Comparison of ENCODE assay signal across 28 cellular contexts in genomic region chr16:74302341-74302740, GRCh38. TPM values are rescaled to one million over a fixed set of nuclear protein-coding genes. Genes with fewer than 3 reads are reported as not detected.
DNase-seq lines count a peak whose midpoint lies in the region; ATAC-seq, FAIRE-seq and TF ChIP-seq lines count a peak whose summit lies in the region.
"Had no signal": no experiment of that assay in that cellular context is flagged by ENCODE, and none has a peak within 500 bp of the region (broad histone marks: within the 10 kb centered on the region; RNA-seq: fewer than 3 reads in every experiment).

No MANE protein-coding gene starts in this region.

- no peak for ATAC-seq in activated T-cell treated with anti-CD3 and anti-CD28 coated beads, Interleukin-2, amount 50 U/mL, for 4 hours
- ATAC-seq in activated naive CD8-positive, alpha-beta T cell treated with anti-CD3 and anti-CD28 coated beads, Interleukin-2, amount 50 U/mL, for 24 hours, result no peak
- no peak for ATAC-seq in HepG2
- ATAC-seq in right lobe of liver, result no peak

- CTCF ChIA-PET in HepG2 (lab: Yijun Ruan, JAX; ENCODE audit: low intra/inter-chr PET ratio, low total read pairs), result no interaction called here

- H3K4me1 ChIP-seq in HepG2 (ENCODE audit: insufficient read depth, low read length) (peaks cover 49% of the 10 kb centered on the region), right lobe of liver (peaks cover 0 to 13% (median 6%) of the 10 kb centered on the region in 4 donors)
- H3K4me1 ChIP-seq: BE2C had no signal

- FAIRE-seq in HepG2 (lab: Jason Lieb, UNC), result no peak
- FAIRE-seq: A204.1, GM12891, GM19239 had no signal

- no peak overlapping the region for H2AFZ ChIP-seq in HepG2 (ENCODE audit: low read length)

- H3K27ac Mint-ChIP-seq in activated T-cell treated with anti-CD3 and anti-CD28 coated beads, Interleukin-2, amount 50 U/mL, for 24 hours, result peak overlapping the region; percentile 62
- H3K27ac Mint-ChIP-seq in activated naive CD8-positive, alpha-beta T cell treated with anti-CD3 and anti-CD28 coated beads for 36 hours, result peak overlapping the region; percentile 48
- H3K27ac Mint-ChIP-seq in activated naive CD8-positive, alpha-beta T cell treated with anti-CD3 and anti-CD28 coated beads, Interleukin-2, amount 50 U/mL, for 24 hours, result no peak overlapping the region
- H3K27ac Mint-ChIP-seq in progenitor cell of endocrine pancreas, result peak overlapping the region; percentile 81
- no peak overlapping the region; the same call in 1 of the 2 replicates for H3K27ac Mint-ChIP-seq in HFFc6

- H3K9me3 Mint-ChIP-seq in activated T-cell treated with anti-CD3 and anti-CD28 coated beads, Interleukin-2, amount 50 U/mL, for 24 hours, result no peaks in the 10 kb centered on the region
- H3K9me3 Mint-ChIP-seq in activated T-cell treated with anti-CD3 and anti-CD28 coated beads, Interleukin-2, amount 50 U/mL, for 4 hours, result no peaks in the 10 kb centered on the region
- no peaks in the 10 kb centered on the region for H3K9me3 Mint-ChIP-seq in activated naive CD8-positive, alpha-beta T cell treated with anti-CD3 and anti-CD28 coated beads for 36 hours
- H3K9me3 Mint-ChIP-seq in activated naive CD8-positive, alpha-beta T cell treated with anti-CD3 and anti-CD28 coated beads, Interleukin-2, amount 50 U/mL, for 24 hours, result no peaks in the 10 kb centered on the region
- H3K9me3 Mint-ChIP-seq in progenitor cell of endocrine pancreas (ENCODE audit: low read depth) (no peaks in the 10 kb centered on the region), HFFc6 (no peaks in the 10 kb centered on the region)
- H3K9me3 Mint-ChIP-seq: CD14-positive monocyte; CD4-positive, alpha-beta memory T cell; CD4-positive, CD25-positive, alpha-beta regulatory T cell; CD8-positive, alpha-beta memory T cell had no signal

- peaks cover 33 to 91% of the 10 kb centered on the region in 2 experiments for H3K36me3 ChIP-seq in HepG2 (replicated peaks in 1 of 2; ENCODE audit: control insufficient read depth in 1 of 2, insufficient read depth in 2 of 2, low read length in 2 of 2)
- peaks cover 15 to 78% (median 47%) of the 10 kb centered on the region in 4 donors for H3K36me3 ChIP-seq in right lobe of liver

- H3K27ac ChIP-seq in HepG2 (ENCODE audit: extremely low read length, insufficient read depth, low read length) (peak overlapping the region; percentile 6), right lobe of liver (no peak overlapping the region)
- H3K27ac ChIP-seq: BLaER1 had no signal

- H3K9ac ChIP-seq in HepG2 (ENCODE audit: insufficient read depth, low read depth, low read length), result no peak overlapping the region
- H3K9ac ChIP-seq: BLaER1 had no signal

- no peak for TF ChIP-seq POLR2A in HepG2 (IDR thresholded peaks at IDR 0.05; ENCODE audit: insufficient read depth in 1 of 2, low read depth in 2 of 2, low read length in 2 of 2)
- no peak for TF ChIP-seq POLR2A in right lobe of liver (IDR thresholded peaks at IDR 0.05)

- no peak overlapping the region for H3K4me3 Mint-ChIP-seq in activated T-cell treated with anti-CD3 and anti-CD28 coated beads, Interleukin-2, amount 50 U/mL, for 24 hours
- H3K4me3 Mint-ChIP-seq in activated T-cell treated with anti-CD3 and anti-CD28 coated beads, Interleukin-2, amount 50 U/mL, for 4 hours, result no peak overlapping the region
- H3K4me3 Mint-ChIP-seq in activated naive CD8-positive, alpha-beta T cell treated with anti-CD3 and anti-CD28 coated beads for 36 hours, result no peak overlapping the region
- H3K4me3 Mint-ChIP-seq in activated naive CD8-positive, alpha-beta T cell treated with anti-CD3 and anti-CD28 coated beads, Interleukin-2, amount 50 U/mL, for 24 hours, result no peak overlapping the region
- H3K4me3 Mint-ChIP-seq in progenitor cell of endocrine pancreas (ENCODE audit: low read depth) (no peak overlapping the region), HFFc6 (no peak overlapping the region)
- H3K4me3 Mint-ChIP-seq: CD14-positive monocyte; CD4-positive, alpha-beta memory T cell; CD8-positive, alpha-beta memory T cell had no signal

- no peak for TF ChIP-seq RAD21 in HepG2 (CRISPR knock-in tag; IDR thresholded peaks at IDR 0.05)

- intact Hi-C loops in HepG2 (cut with micrococcal nuclease; ENCODE audit: unreplicated experiment) (no loop called here), right lobe of liver (cut with DNase I) (loop anchor here in 1 of 2 donors (10.0 kb wide), 1 partner anchor 132 kb away; no protein-coding TSS in a partner anchor)

- H3K9me3 ChIP-seq in HepG2 (ENCODE audit: low read length) (no peaks in the 10 kb centered on the region), right lobe of liver (no peaks in the 10 kb centered on the region)
- H3K9me3 ChIP-seq: BE2C, BLaER1 had no signal

- DNase-seq in activated T-cell treated with anti-CD3 and anti-CD28 coated beads, Interleukin-2, amount 50 U/mL, for 24 hours, result no peak
- no peak for DNase-seq in activated T-cell treated with anti-CD3 and anti-CD28 coated beads, Interleukin-2, amount 50 U/mL, for 4 hours
- DNase-seq in activated naive CD8-positive, alpha-beta T cell treated with anti-CD3 and anti-CD28 coated beads for 36 hours, result no peak
- DNase-seq in activated naive CD8-positive, alpha-beta T cell treated with anti-CD3 and anti-CD28 coated beads, Interleukin-2, amount 50 U/mL, for 24 hours, result no peak
- DNase-seq in HepG2 (ENCODE audit: low spot score), result no peak
- DNase-seq in right lobe of liver, result no peak
- DNase-seq in progenitor cell of endocrine pancreas (ENCODE audit: low spot score, unreplicated experiment), result no peak
- no peak for DNase-seq in HFFc6
- DNase-seq: 8988T; ACHN; BE2C; C1 segment of cervical spinal cord; CD4-positive, alpha-beta memory T cell; CD4-positive, CD25-positive, alpha-beta regulatory T cell; CD8-positive, alpha-beta memory T cell; COR-L47; DMS 273 treated with DMSO at 0.1 percent for 48 hours; DMS153; DMS53; DMS79; DND-41; EL; GDM1 had no signal

- peaks cover 100% of the 10 kb centered on the region for H3K36me3 Mint-ChIP-seq in activated T-cell treated with anti-CD3 and anti-CD28 coated beads, Interleukin-2, amount 50 U/mL, for 24 hours (ENCODE audit: low read depth)
- H3K36me3 Mint-ChIP-seq in activated T-cell treated with anti-CD3 and anti-CD28 coated beads, Interleukin-2, amount 50 U/mL, for 4 hours (ENCODE audit: insufficient read depth), result peaks cover 38% of the 10 kb centered on the region
- peaks cover 37% of the 10 kb centered on the region for H3K36me3 Mint-ChIP-seq in activated naive CD8-positive, alpha-beta T cell treated with anti-CD3 and anti-CD28 coated beads for 36 hours
- H3K36me3 Mint-ChIP-seq in activated naive CD8-positive, alpha-beta T cell treated with anti-CD3 and anti-CD28 coated beads, Interleukin-2, amount 50 U/mL, for 24 hours (ENCODE audit: low read depth), result peaks cover 81% of the 10 kb centered on the region
- H3K36me3 Mint-ChIP-seq in progenitor cell of endocrine pancreas (ENCODE audit: insufficient read depth) (peaks cover 27% of the 10 kb centered on the region), HFFc6 (ENCODE audit: low read depth) (peaks cover 19% of the 10 kb centered on the region)

- peaks cover 26% of the 10 kb centered on the region for H3K79me2 ChIP-seq in HepG2 (ENCODE audit: insufficient read depth, low read length)

- no TSS peak for BruUV-seq in HepG2 (replicated peaks; lab: Mats Ljungman, UMichigan)

- no peaks in the 10 kb centered on the region for H3K27me3 Mint-ChIP-seq in activated T-cell treated with anti-CD3 and anti-CD28 coated beads, Interleukin-2, amount 50 U/mL, for 24 hours
- no peaks in the 10 kb centered on the region for H3K27me3 Mint-ChIP-seq in activated T-cell treated with anti-CD3 and anti-CD28 coated beads, Interleukin-2, amount 50 U/mL, for 4 hours (ENCODE audit: low read depth)
- H3K27me3 Mint-ChIP-seq in activated naive CD8-positive, alpha-beta T cell treated with anti-CD3 and anti-CD28 coated beads for 36 hours, result no peaks in the 10 kb centered on the region
- no peaks in the 10 kb centered on the region for H3K27me3 Mint-ChIP-seq in activated naive CD8-positive, alpha-beta T cell treated with anti-CD3 and anti-CD28 coated beads, Interleukin-2, amount 50 U/mL, for 24 hours
- H3K27me3 Mint-ChIP-seq in progenitor cell of endocrine pancreas (no peaks in the 10 kb centered on the region), HFFc6 (ENCODE audit: insufficient read depth) (peaks cover 4% of the 10 kb centered on the region)
- H3K27me3 Mint-ChIP-seq: CD4-positive, alpha-beta memory T cell; CD4-positive, CD25-positive, alpha-beta regulatory T cell; CD8-positive, alpha-beta memory T cell had no signal

- WGBS in HepG2 (ENCODE audit: low lambda C conversion rate), result 84% methylated on average over 5 of the region's 5 CpGs
- 68% methylated on average over 5 of the region's 5 CpGs for WGBS in right lobe of liver (ENCODE audit: insufficient coverage, low coverage, low lambda C conversion rate, missing lambda C conversion rate)

- in situ Hi-C loops in HepG2 (cut with HindIII; ENCODE audit: extremely low pct_ligation_motif_present, low pct_unique_long_range_greater_than_20kb), result no loop called here

- H3K4me2 ChIP-seq in HepG2 (ENCODE audit: low read depth, low read length), result no peak overlapping the region
- H3K4me2 ChIP-seq: BLaER1 had no signal

- no peak overlapping the region for H3K4me3 ChIP-seq in HepG2 (replicated peaks in 1 of 3; ENCODE audit: insufficient read depth in 1 of 3, low read depth in 2 of 3, low read length in 3 of 3)
- H3K4me3 ChIP-seq in right lobe of liver, result no peak overlapping the region
- H3K4me3 ChIP-seq: BLaER1 had no signal

- TF ChIP-seq EP300 in HepG2 (IDR thresholded peaks at IDR 0.05; ENCODE audit: low read depth in 2 of 2, low read length in 2 of 2) (no peak), HepG2 (CRISPR knock-in tag; IDR thresholded peaks at IDR 0.05; ENCODE audit: borderline replicate concordance) (no peak)

- H3K4me1 Mint-ChIP-seq in activated T-cell treated with anti-CD3 and anti-CD28 coated beads, Interleukin-2, amount 50 U/mL, for 24 hours (ENCODE audit: low read depth), result peaks cover 35% of the 10 kb centered on the region
- peaks cover 20% of the 10 kb centered on the region for H3K4me1 Mint-ChIP-seq in activated T-cell treated with anti-CD3 and anti-CD28 coated beads, Interleukin-2, amount 50 U/mL, for 4 hours (ENCODE audit: low read depth)
- H3K4me1 Mint-ChIP-seq in activated naive CD8-positive, alpha-beta T cell treated with anti-CD3 and anti-CD28 coated beads for 36 hours, result peaks cover 19% of the 10 kb centered on the region
- H3K4me1 Mint-ChIP-seq in activated naive CD8-positive, alpha-beta T cell treated with anti-CD3 and anti-CD28 coated beads, Interleukin-2, amount 50 U/mL, for 24 hours, result peaks cover 29% of the 10 kb centered on the region
- H3K4me1 Mint-ChIP-seq in progenitor cell of endocrine pancreas (ENCODE audit: low read depth) (peaks cover 7% of the 10 kb centered on the region), HFFc6 (ENCODE audit: low read depth) (peaks cover 18% of the 10 kb centered on the region; the same call in 1 of the 2 replicates)

- POLR2A ChIA-PET in HepG2 (lab: Yijun Ruan, JAX), result no interaction called here

- TF ChIP-seq CTCF in HepG2 (CRISPR knock-in tag; IDR thresholded peaks at IDR 0.05), result no peak
- TF ChIP-seq CTCF in right lobe of liver (IDR thresholded peaks at IDR 0.05), result no peak
- no peak for TF ChIP-seq CTCF in progenitor cell of endocrine pancreas (IDR thresholded peaks at IDR 0.05; ENCODE audit: unreplicated experiment)
- no peak for TF ChIP-seq CTCF in HFFc6 (IDR thresholded peaks at IDR 0.05)

- H3K27me3 ChIP-seq in HepG2 (ENCODE audit: control insufficient read depth in 1 of 2, insufficient read depth in 2 of 2, low read length in 2 of 2), result no peaks in the 10 kb centered on the region; a peak in 1 of 5 replicates
- H3K27me3 ChIP-seq in right lobe of liver, result no peaks in the 10 kb centered on the region
- H3K27me3 ChIP-seq: BE2C, BLaER1 had no signal

- no peaks in the 10 kb centered on the region for H4K20me1 ChIP-seq in HepG2 (ENCODE audit: insufficient read depth, low read length)

RNA-seq across cellular contexts. Expression of gene PSMD7, which starts 5.7 kb away (rescaled TPM):
- 100 to 1,000 TPM; 214 to 218 (median 217) TPM for total RNA-seq in activated T-cell treated with anti-CD3 and anti-CD28 coated beads, Interleukin-2, amount 50 U/mL, for 4 hours
- total RNA-seq in activated naive CD8-positive, alpha-beta T cell treated with anti-CD3 and anti-CD28 coated beads for 36 hours, result 100 to 1,000 TPM; 135 to 145 TPM
- total RNA-seq in HepG2 (2016; rRNA removed; fragmentation: Illumina TruSeq; extraction: Trizol) (224 and 322 TPM in 2 replicates), right lobe of liver (10 to 100 TPM; 39.2 to 53.3 (median 45.2) TPM), progenitor cell of endocrine pancreas (87.6 and 92.9 TPM in 2 replicates)
- 39.2 and 39.5 TPM in 2 replicates for total RNA-seq in HepG2 (2016; cell fraction: cytosol; rRNA removed; fragmentation: Illumina TruSeq; extraction: Trizol; ENCODE audit: low read depth)
- 228 and 320 TPM in 2 replicates for total RNA-seq in HepG2 (2016; cell fraction: insoluble cytoplasmic fraction; rRNA removed; fragmentation: Illumina TruSeq; extraction: Trizol)
- 67.0 and 70.1 TPM in 2 replicates for total RNA-seq in HepG2 (2016; cell fraction: membrane; rRNA removed; fragmentation: Illumina TruSeq; extraction: Trizol)
- 118 and 124 TPM in 2 replicates for total RNA-seq in HepG2 (2016; cell fraction: nucleus; rRNA removed; fragmentation: Illumina TruSeq; extraction: Trizol)
- polyA plus RNA-seq in HepG2 (2011; rRNA removed), result 104 and 105 TPM in 2 replicates
- polyA plus RNA-seq in HepG2 (2011; cell fraction: cytosol; rRNA removed), result 82.0 and 102 TPM in 2 replicates
- polyA plus RNA-seq in HepG2 (2011; cell fraction: nucleus; rRNA removed), result 52.0 and 54.1 TPM in 2 replicates
- 127 and 139 TPM in 2 replicates for polyA plus RNA-seq in HepG2 (2012)
- 33.0 and 33.5 TPM in 2 replicates for polyA plus RNA-seq in HepG2 (2016; cell fraction: cytosol; fragmentation: Illumina TruSeq; extraction: Trizol; ENCODE audit: low read depth)
- polyA plus RNA-seq in HepG2 (2016; cell fraction: insoluble cytoplasmic fraction; fragmentation: Illumina TruSeq; extraction: Trizol; ENCODE audit: low read depth), result 334 and 339 TPM in 2 replicates
- 42.4 and 43.9 TPM in 2 replicates for polyA plus RNA-seq in HepG2 (2016; cell fraction: membrane; fragmentation: Illumina TruSeq; extraction: Trizol; ENCODE audit: low read depth)
- polyA plus RNA-seq in HepG2 (2016; cell fraction: nucleus; fragmentation: Illumina TruSeq; extraction: Trizol; ENCODE audit: insufficient read depth, low read depth), result 161 and 163 TPM in 2 replicates
- polyA minus RNA-seq in HepG2 (2011; rRNA and poly(A)+ RNA removed; ENCODE audit: low replicate concordance), result 83.5 and 125 TPM in 2 replicates
- 53.7 and 59.7 TPM in 2 replicates for polyA minus RNA-seq in HepG2 (2011; cell fraction: cytosol; rRNA and poly(A)+ RNA removed)
- polyA minus RNA-seq in HepG2 (2011; cell fraction: nucleus; rRNA and poly(A)+ RNA removed), result 85.5 and 88.6 TPM in 2 replicates
- total RNA-seq in HFFc6 (2021; fragmentation: NEBNext Ultra II Directional; extraction: Animal tissue kit (Norgen Biotek cat#: 25700)), result 100 to 1,000 TPM in 4 of 6 experiments, 10 to 100 TPM in 2; 94.8 to 120 (median 103) TPM

Comparison
In these comparisons a context has a peak if more than half of its experiments do, and no peak if none do; other contexts are left out.
1. H3K27ac Mint-ChIP-seq: peak in activated T-cell treated with anti-CD3 and anti-CD28 coated beads, Interleukin-2, amount 50 U/mL, for 24 hours (single experiment), activated naive CD8-positive, alpha-beta T cell treated with anti-CD3 and anti-CD28 coated beads for 36 hours (single experiment) and progenitor cell of endocrine pancreas (single experiment); none in activated naive CD8-positive, alpha-beta T cell treated with anti-CD3 and anti-CD28 coated beads, Interleukin-2, amount 50 U/mL, for 24 hours (single experiment) and HFFc6 (single experiment).